9 cellular contexts compared by ENCODE assay signal in genomic region chr2:54459037-54459441, GRCh38. TPM values are rescaled to one million over a fixed set of nuclear protein-coding genes. Genes with fewer than 3 reads are reported as not detected.
DNase-seq lines count a peak whose midpoint lies in the region; ATAC-seq, FAIRE-seq and TF ChIP-seq lines count a peak whose summit lies in the region.
"Had no signal": no experiment of that assay in that cellular context is flagged by ENCODE, and none has a peak within 500 bp of the region (broad histone marks: within the 10 kb centered on the region; RNA-seq: fewer than 3 reads in every experiment).

No MANE protein-coding gene starts in this region.

- H3K79me2 ChIP-seq in ACC112 (ENCODE audit: control insufficient read depth, insufficient read depth, low read length, unreplicated experiment) (peaks cover 73% of the 10 kb centered on the region), astrocyte (ENCODE audit: insufficient read depth, low read length) (peaks cover 70% of the 10 kb centered on the region)

- no peak overlapping the region for H3K4ac ChIP-seq in mesenchymal stem cell (ENCODE audit: low read depth in 1 of 2, low read length in 2 of 2)

- H3K4me3 ChIP-seq in ACC112 (ENCODE audit: low read depth, low read length): peak overlapping the region; percentile 82
- H3K4me3 ChIP-seq in astrocyte (ENCODE audit: insufficient read depth, low read depth, low read length): no peak overlapping the region
- peak overlapping the region in 1 of 2 experiments; percentile 95 for H3K4me3 ChIP-seq in mesenchymal stem cell (ENCODE audit: insufficient read depth in 1 of 2, low read depth in 1 of 2, low read length in 2 of 2)

- no peaks in the 10 kb centered on the region for H3K27me3 Mint-ChIP-seq in astrocyte (ENCODE audit: low read depth, unreplicated experiment)
- H3K27me3 Mint-ChIP-seq in activated CD8-positive, alpha-beta memory T cell treated with anti-CD3 and anti-CD28 coated beads, Interleukin-2, amount 10 ng/mL, durations not matched to agents 7 days and 5 days: peaks cover 74% of the 10 kb centered on the region

- no peak overlapping the region for H3K18ac ChIP-seq in mesenchymal stem cell (ENCODE audit: low read depth in 1 of 2, low read length in 2 of 2)

- H3K4me1 Mint-ChIP-seq in astrocyte (ENCODE audit: low read depth, unreplicated experiment): peaks cover 33% of the 10 kb centered on the region
- peaks cover 17% of the 10 kb centered on the region for H3K4me1 Mint-ChIP-seq in activated CD8-positive, alpha-beta memory T cell treated with anti-CD3 and anti-CD28 coated beads, Interleukin-2, amount 10 ng/mL, durations not matched to agents 7 days and 5 days

- H3K9me3 ChIP-seq in astrocyte (ENCODE audit: insufficient read depth, low read depth, low read length): no peaks in the 10 kb centered on the region
- H3K9me3 ChIP-seq in mesenchymal stem cell (ENCODE audit: control insufficient read depth, low read length): no peaks in the 10 kb centered on the region

- H3K9ac ChIP-seq in astrocyte (ENCODE audit: low read length) (no peak overlapping the region), mesenchymal stem cell (ENCODE audit: low read length) (peak overlapping the region; percentile 87)

- H3K27me3 ChIP-seq in ACC112 (ENCODE audit: insufficient read depth, low read length) (no peaks in the 10 kb centered on the region), astrocyte (ENCODE audit: insufficient read depth, low read length) (no peaks in the 10 kb centered on the region), mesenchymal stem cell (ENCODE audit: control insufficient read depth in 1 of 2, insufficient read depth in 1 of 2, low read length in 2 of 2) (no peaks in the 10 kb centered on the region)

- CTCF ChIA-PET in activated CD8-positive, alpha-beta memory T cell treated with anti-CD3 and anti-CD28 coated beads, Interleukin-2, amount 10 ng/mL, durations not matched to agents 7 days and 5 days (lab: Charles Lee): no interaction called here

- no peak overlapping the region for H2BK120ac ChIP-seq in mesenchymal stem cell (ENCODE audit: low read depth, low read length)

- H2AFZ ChIP-seq in ACC112 (ENCODE audit: low read length, unreplicated experiment): no peak overlapping the region
- no peak overlapping the region for H2AFZ ChIP-seq in astrocyte (ENCODE audit: low read depth, low read length)
- H2AFZ ChIP-seq in mesenchymal stem cell (ENCODE audit: low read depth, low read length): no peak overlapping the region

- H4K20me1 ChIP-seq in astrocyte (ENCODE audit: insufficient read depth, low read length): peaks cover 61% of the 10 kb centered on the region

- H3K4me1 ChIP-seq in ACC112 (ENCODE audit: control insufficient read depth, insufficient read depth, low read length, unreplicated experiment) (peaks cover 41% of the 10 kb centered on the region), astrocyte (ENCODE audit: insufficient read depth, low read length) (peaks cover 22% of the 10 kb centered on the region), mesenchymal stem cell (ENCODE audit: control insufficient read depth, insufficient read depth, low read depth, low read length) (peaks cover 5% of the 10 kb centered on the region)

- H2BK5ac ChIP-seq in mesenchymal stem cell (ENCODE audit: low read depth, low read length, poor library complexity, severe bottlenecking): no peak overlapping the region

- H4K8ac ChIP-seq in mesenchymal stem cell (ENCODE audit: low read length): no peak overlapping the region

- H3K4me2 ChIP-seq in astrocyte (ENCODE audit: low read length): peak overlapping the region; percentile 98
- H3K4me2 ChIP-seq in mesenchymal stem cell (ENCODE audit: low read length, poor library complexity, severe bottlenecking): peak overlapping the region; percentile 97

- H4K91ac ChIP-seq in mesenchymal stem cell (ENCODE audit: low read length): no peak overlapping the region

- peak overlapping the region; percentile 97 for H3K4me3 Mint-ChIP-seq in astrocyte (ENCODE audit: unreplicated experiment)
- no peak overlapping the region for H3K4me3 Mint-ChIP-seq in activated CD8-positive, alpha-beta memory T cell treated with anti-CD3 and anti-CD28 coated beads, Interleukin-2, amount 10 ng/mL, durations not matched to agents 7 days and 5 days

- no peak overlapping the region for H3K27ac Mint-ChIP-seq in astrocyte (ENCODE audit: unreplicated experiment)
- H3K27ac Mint-ChIP-seq in activated CD8-positive, alpha-beta memory T cell treated with anti-CD3 and anti-CD28 coated beads, Interleukin-2, amount 10 ng/mL, durations not matched to agents 7 days and 5 days: no peak overlapping the region

- H3K23ac ChIP-seq in mesenchymal stem cell (ENCODE audit: low read length in 2 of 2): no peak overlapping the region

- no peak for TF ChIP-seq CTCF in astrocyte (IDR thresholded peaks at IDR 0.05; ENCODE audit: insufficient read depth, low read depth, low read length)

- peaks cover 2% of the 10 kb centered on the region for H3K79me1 ChIP-seq in mesenchymal stem cell (replicated peaks; ENCODE audit: low read length, poor library complexity, severe bottlenecking)

- H3K36me3 ChIP-seq in ACC112 (ENCODE audit: insufficient read depth, low read length): no peaks in the 10 kb centered on the region
- no peaks in the 10 kb centered on the region for H3K36me3 ChIP-seq in astrocyte (ENCODE audit: insufficient read depth, low read length)
- H3K36me3 ChIP-seq in mesenchymal stem cell (ENCODE audit: control insufficient read depth in 1 of 2, insufficient read depth in 2 of 2, low read depth in 1 of 2, low read length in 2 of 2): no peaks in the 10 kb centered on the region

- peaks cover 3% of the 10 kb centered on the region for H3K36me3 Mint-ChIP-seq in astrocyte (ENCODE audit: low read depth, unreplicated experiment)
- H3K36me3 Mint-ChIP-seq in activated CD8-positive, alpha-beta memory T cell treated with anti-CD3 and anti-CD28 coated beads, Interleukin-2, amount 10 ng/mL, durations not matched to agents 7 days and 5 days: no peaks in the 10 kb centered on the region

- no peak overlapping the region for H2BK15ac ChIP-seq in mesenchymal stem cell (ENCODE audit: low read depth, poor library complexity, severe bottlenecking)

- DNase-seq in HT1080 (ENCODE audit: low read depth) (peak; percentile 67), astrocyte (ENCODE audit: low read depth) (peak; percentile 48), mesenchymal stem cell (peak; percentile 73), NCI-H526 treated with DMSO at 0.1 percent for 48 hours (lab: John Stamatoyannopoulos, UW) (no peak), NCI-H146 treated with DMSO at 0.1 percent for 48 hours (lab: John Stamatoyannopoulos, UW; ENCODE audit: unreplicated experiment) (no peak)
- DNase-seq in activated CD8-positive, alpha-beta memory T cell treated with anti-CD3 and anti-CD28 coated beads, Interleukin-2, amount 50 U/mL, for 4 hours: no peak
- DNase-seq in activated CD8-positive, alpha-beta memory T cell treated with anti-CD3 and anti-CD28 coated beads, Interleukin-2, amount 10 ng/mL, durations not matched to agents 7 days and 5 days: no peak
- DNase-seq: activated gamma-delta T cell had no signal

- peaks cover 3% of the 10 kb centered on the region for H3K9me3 Mint-ChIP-seq in astrocyte (ENCODE audit: unreplicated experiment)
- no peaks in the 10 kb centered on the region for H3K9me3 Mint-ChIP-seq in activated CD8-positive, alpha-beta memory T cell treated with anti-CD3 and anti-CD28 coated beads, Interleukin-2, amount 10 ng/mL, durations not matched to agents 7 days and 5 days (ENCODE audit: low read depth)

- WGBS in mesenchymal stem cell: 52% methylated on average over 2 of the region's 2 CpGs

- H3K27ac ChIP-seq in ACC112 (ENCODE audit: low read depth, low read length) (peak overlapping the region; percentile 23; the same call in 1 of the 2 replicates), astrocyte (ENCODE audit: low read depth, low read length) (no peak overlapping the region), mesenchymal stem cell (ENCODE audit: low read length, poor library complexity, severe bottlenecking) (no peak overlapping the region)

- no peak overlapping the region for H2AK5ac ChIP-seq in mesenchymal stem cell (ENCODE audit: low read length, severe bottlenecking)

- peak; percentile 97 for FAIRE-seq in astrocyte (lab: Jason Lieb, UNC)

- ATAC-seq in activated CD8-positive, alpha-beta memory T cell treated with anti-CD3 and anti-CD28 coated beads, Interleukin-2, amount 10 ng/mL, durations not matched to agents 7 days and 5 days: no peak

- H2BK12ac ChIP-seq in mesenchymal stem cell (ENCODE audit: low read length in 2 of 2): no peak overlapping the region

- H3K14ac ChIP-seq in mesenchymal stem cell (ENCODE audit: low read length in 2 of 2): no peak overlapping the region

RNA-seq across cellular contexts. Expression of gene SPTBN1, which starts 2.9 kb away (rescaled TPM):
- total RNA-seq in HT1080 (2014; rRNA removed; shearing (Covaris generic)): 79.9 and 89.9 TPM in 2 replicates
- polyA plus RNA-seq in HT1080 (2015; cell fraction: cytosol; rRNA removed): 11.9 and 14.6 TPM in 2 replicates
- polyA plus RNA-seq in HT1080 (2015; cell fraction: nucleus; rRNA removed): 300 and 308 TPM in 2 replicates
- total RNA-seq in astrocyte: 277 and 311 TPM in 2 replicates
- polyA plus RNA-seq in mesenchymal stem cell (2013, experiment 1 of 2): 97.4 TPM
- 89.2 TPM for polyA plus RNA-seq in mesenchymal stem cell (2013, experiment 2 of 2)
- total RNA-seq in activated CD8-positive, alpha-beta memory T cell treated with anti-CD3 and anti-CD28 coated beads, Interleukin-2, amount 10 ng/mL, durations not matched to agents 7 days and 5 days: 100 to 1,000 TPM in 1 of 2 experiments, 10 to 100 TPM in 1; 82.9 to 109 TPM

Comparison
In these comparisons a context has a peak if more than half of its experiments do, and no peak if none do; other contexts are left out.
1. DNase-seq: peak in HT1080 (single experiment), astrocyte (single experiment) and mesenchymal stem cell (single experiment); none in activated CD8-positive, alpha-beta memory T cell treated with anti-CD3 and anti-CD28 coated beads, Interleukin-2, amount 50 U/mL, for 4 hours (single experiment), NCI-H526 treated with DMSO at 0.1 percent for 48 hours (single experiment), activated CD8-positive, alpha-beta memory T cell treated with anti-CD3 and anti-CD28 coated beads, Interleukin-2, amount 10 ng/mL, durations not matched to agents 7 days and 5 days (single experiment) and NCI-H146 treated with DMSO at 0.1 percent for 48 hours (single experiment).